ENCODE assay signal across 7 cellular contexts in genomic region chr15:41774062-41774872, GRCh38. TPM values are rescaled to one million over a fixed set of nuclear protein-coding genes. Genes with fewer than 3 reads are reported as not detected.
DNase-seq lines count a peak whose midpoint lies in the region; ATAC-seq, FAIRE-seq and TF ChIP-seq lines count a peak whose summit lies in the region.

MAPKBP1 (plus strand) TSS chr15:41774484; CDS start chr15:41775276, 792 bp downstream.

- no peaks in the 10 kb centered on the region for H3K9me2 ChIP-seq in hepatocyte (replicated peaks; ENCODE audit: insufficient read depth)

- H3K79me2 ChIP-seq in hepatocyte = peaks cover 43% of the 10 kb centered on the region

- peak within 1 kb of the TSS; percentile 90 for H3K27ac ChIP-seq in hepatocyte

- peak; percentile 78 for TF ChIP-seq CTCF in astrocyte of the cerebellum (IDR thresholded peaks at IDR 0.05; ENCODE audit: low read depth, low read length, missing control alignments)
- peak; percentile 89 for TF ChIP-seq CTCF in hepatocyte (IDR thresholded peaks at IDR 0.05; ENCODE audit: poor library complexity)

- H3K4me2 ChIP-seq in hepatocyte = peak within 1 kb of the TSS; percentile 77

- H3K4me3 ChIP-seq in astrocyte of the cerebellum (ENCODE audit: low read depth, low read length) = peak within 1 kb of the TSS; percentile 81
- peak within 1 kb of the TSS; percentile 62 for H3K4me3 ChIP-seq in hepatocyte

- DNase-seq in GM18507 (ENCODE audit: extremely low spot score, insufficient read length, low read depth) (peak; percentile 91), NCI-H2029 (lab: John Stamatoyannopoulos, UW) (peak; percentile 83), T-helper 22 cell (ENCODE audit: low read depth) (peak; percentile 97), astrocyte of the cerebellum (ENCODE audit: low read depth) (peak; percentile 94), hepatocyte (ENCODE audit: low spot score) (peak; percentile 99), renal cortical epithelial cell (ENCODE audit: low read depth) (peak; percentile 94)

- peak; percentile 98 for FAIRE-seq in GM18507 (lab: Jason Lieb, UNC)

- 1% methylated on average over 51 of the region's 62 CpGs for WGBS in hepatocyte (ENCODE audit: low lambda C conversion rate, missing lambda C conversion rate)

- in situ Hi-C loops in astrocyte of the cerebellum (cut with HindIII; ENCODE audit: low sequenced_read_pairs) = no loop called here

- no peaks in the 10 kb centered on the region for H3K9me3 ChIP-seq in hepatocyte (ENCODE audit: low read depth)

- H4K20me1 ChIP-seq in hepatocyte (ENCODE audit: insufficient read depth, poor library complexity, severe bottlenecking) = no peaks in the 10 kb centered on the region

- H3K27me3 ChIP-seq in hepatocyte = no peaks in the 10 kb centered on the region

- no peaks in the 10 kb centered on the region for H3K36me3 ChIP-seq in hepatocyte (replicated peaks; ENCODE audit: insufficient read depth, low read depth)

- ATAC-seq in HG02981 (IDR thresholded peaks at IDR 0.05; ENCODE audit: unreplicated experiment) = peak; percentile 79

- peaks cover 22% of the 10 kb centered on the region for H3K4me1 ChIP-seq in hepatocyte (ENCODE audit: insufficient read depth)

- peak within 1 kb of the TSS; percentile 48 for H2AFZ ChIP-seq in hepatocyte

RNA-seq across cellular contexts. Expression of gene MAPKBP1, which starts in this region (rescaled TPM):
- total RNA-seq in hepatocyte (19.9 and 24.5 TPM in 2 replicates), renal cortical epithelial cell (8.9 and 18.9 TPM in 2 replicates)
- 18.6 and 19.9 TPM in 2 replicates for polyA plus RNA-seq in hepatocyte

Comparison
In these comparisons a context has a peak if more than half of its experiments do, and no peak if none do; other contexts are left out.
1. Peak in every context shown above with its lines: DNase-seq, ATAC-seq, H3K4me3 ChIP-seq and H3K27ac ChIP-seq.